In genomic region chr10:102450124-102450373, GRCh38 we compare ENCODE assay signal across 8 cellular contexts. TPM values are rescaled to one million over a fixed set of nuclear protein-coding genes. Genes with fewer than 3 reads are reported as not detected.
DNase-seq lines count a peak whose midpoint lies in the region; ATAC-seq and TF ChIP-seq lines count a peak whose summit lies in the region.

No MANE protein-coding gene starts in this region.

- peak; percentile 2 for ATAC-seq in GM19351 (IDR thresholded peaks at IDR 0.05; ENCODE audit: unreplicated experiment)
- ATAC-seq in activated CD4-positive, CD25-positive, alpha-beta regulatory T cell treated with anti-CD3 and anti-CD28 coated beads, Interleukin-2, amount 50 U/mL, for 24 hours = no peak
- ATAC-seq in GM18867 (IDR thresholded peaks at IDR 0.05; ENCODE audit: unreplicated experiment) = no peak

- H3K36me3 ChIP-seq in NT2/D1 (ENCODE audit: insufficient read depth, insufficient read length, low read length) (peaks cover 5% of the 10 kb centered on the region), prostate gland (no peaks in the 10 kb centered on the region)

- no peak for TF ChIP-seq CTCF in prostate gland (IDR thresholded peaks at IDR 0.05)

- H3K27ac ChIP-seq in epithelial cell of prostate (peak overlapping the region; percentile 82), prostate gland (peak overlapping the region; percentile 86 to 89)

- no peak for TF ChIP-seq POLR2A in prostate gland (IDR thresholded peaks at IDR 0.05)

- 0% methylated on average over 11 of the region's 11 CpGs for WGBS in prostate gland

- H3K27me3 ChIP-seq in NT2/D1 (ENCODE audit: insufficient read depth, insufficient read length) (no peaks in the 10 kb centered on the region), prostate gland (replicated peaks; ENCODE audit: insufficient read depth) (no peaks in the 10 kb centered on the region)

- intact Hi-C loops in prostate gland (cut with DNase I) = no loop called here

- H3K9ac ChIP-seq in NT2/D1 (ENCODE audit: insufficient read length, low read depth) = peak overlapping the region; percentile 94

- H3K4me1 ChIP-seq in NT2/D1 (ENCODE audit: insufficient read depth, insufficient read length) (peaks cover 6% of the 10 kb centered on the region), prostate gland (replicated peaks) (no peaks in the 10 kb centered on the region)

- no peak for DNase-seq in NT2/D1 (ENCODE audit: low read depth, low spot score)
- DNase-seq in epithelial cell of prostate (ENCODE audit: low read depth, low spot score) = no peak
- DNase-seq in prostate gland (ENCODE audit: low spot score) = no peak
- no peak for DNase-seq in NCI-H2081 (lab: John Stamatoyannopoulos, UW)
- no peak for DNase-seq in stimulated activated naive CD4-positive, alpha-beta T cell (lab: John Stamatoyannopoulos, UW)

- H3K9me3 ChIP-seq in NT2/D1 (ENCODE audit: insufficient read depth, low read length) (no peaks in the 10 kb centered on the region), prostate gland (no peaks in the 10 kb centered on the region)

- H3K4me3 ChIP-seq in NT2/D1 (ENCODE audit: insufficient read length, low read depth) = peak overlapping the region; percentile 84
- peak overlapping the region; percentile 71 to 82 for H3K4me3 ChIP-seq in prostate gland

RNA-seq across cellular contexts. Expression of gene C10orf95, which starts 1.3 kb away (rescaled TPM):
- total RNA-seq in prostate gland = 1 to 10 TPM in 1 of 2 donors, under 1 TPM in 1; 0.85 to 3.7 TPM

RNA-seq across cellular contexts. Expression of gene CUEDC2, which starts 17.7 kb away (rescaled TPM):
- 10 to 100 TPM; 70.2 to 81.7 TPM for total RNA-seq in prostate gland

RNA-seq across cellular contexts. Expression of gene FBXL15, which starts 29.4 kb away (rescaled TPM):
- total RNA-seq in prostate gland = 10 to 100 TPM; 22.2 to 36.3 TPM

RNA-seq across cellular contexts. Expression of gene PSD, which starts 31.5 kb away (rescaled TPM):
- total RNA-seq in prostate gland = 10 to 100 TPM in 1 of 2 donors, 1 to 10 TPM in 1; 1.0 to 10.9 TPM

RNA-seq across cellular contexts. Expression of gene ACTR1A, which starts 52.5 kb away (rescaled TPM):
- 10 to 100 TPM; 75.6 to 95.9 TPM for total RNA-seq in prostate gland
